ENCODE assay signal across 8 cellular contexts in genomic region chr16:69187891-69188451, GRCh38. TPM values are rescaled to one million over a fixed set of nuclear protein-coding genes. Genes with fewer than 3 reads are reported as not detected.
DNase-seq lines count a peak whose midpoint lies in the region; ATAC-seq and TF ChIP-seq lines count a peak whose summit lies in the region.

No MANE protein-coding gene starts in this region.

- peaks cover 7 to 15% (median 7%) of the 10 kb centered on the region in 3 donors for H3K27me3 Mint-ChIP-seq in immature natural killer cell (ENCODE audit: low read depth in 3 of 3)

- peaks cover 67 to 68% of the 10 kb centered on the region in 2 donors for H3K4me1 Mint-ChIP-seq in immature natural killer cell

- H3K27me3 ChIP-seq in brain microvascular endothelial cell (replicated peaks), result no peaks in the 10 kb centered on the region

- ATAC-seq in GM18511 (IDR thresholded peaks at IDR 0.05; ENCODE audit: unreplicated experiment), result no peak
- ATAC-seq in HG03439 (IDR thresholded peaks at IDR 0.05; ENCODE audit: unreplicated experiment), result no peak

- in situ Hi-C loops in brain microvascular endothelial cell (cut with HindIII; ENCODE audit: low pct_ligation_motif_present, low sequenced_read_pairs), result no loop called here

- no peaks in the 10 kb centered on the region for H3K36me3 ChIP-seq in brain microvascular endothelial cell (replicated peaks)

- peak overlapping the region; percentile 77 to 96 (median 92) for H3K27ac Mint-ChIP-seq in immature natural killer cell

- H3K4me3 Mint-ChIP-seq in immature natural killer cell, result peak overlapping the region; percentile 87 to 97 (median 93)

- H3K9me3 Mint-ChIP-seq in immature natural killer cell, result no peaks in the 10 kb centered on the region

- H3K27ac ChIP-seq in brain microvascular endothelial cell (no peak overlapping the region), skin epidermis (peak overlapping the region; percentile 75 to 96 (median 89))

- H3K4me3 ChIP-seq in brain microvascular endothelial cell (ENCODE audit: low read depth, low read length), result peak overlapping the region; percentile 76
- H3K4me3 ChIP-seq in skin epidermis, result peak overlapping the region; percentile 61 to 88 (median 85)

- no peak for TF ChIP-seq CTCF in brain microvascular endothelial cell (IDR thresholded peaks at IDR 0.05; ENCODE audit: low read depth, low read length, missing control alignments)

- DNase-seq in COR-L47 (lab: John Stamatoyannopoulos, UW) (peak; percentile 38), HT-29 (ENCODE audit: low spot score) (peak; percentile 65), T-helper 1 cell (peak; percentile 13 to 42 (median 29)), brain microvascular endothelial cell (peak; percentile 24), immature natural killer cell (peak; percentile 42 to 65 (median 49))

- H3K36me3 Mint-ChIP-seq in immature natural killer cell, result peaks cover 5% of the 10 kb centered on the region in 3 donors

RNA-seq across cellular contexts. Expression of gene SNTB2, which starts 1.0 kb away (rescaled TPM):
- 44.0 and 53.5 TPM in 2 replicates for total RNA-seq in HT-29 (2014; rRNA removed; shearing (Covaris generic))
- 10 to 100 TPM; 16.7 to 23.1 (median 17.7) TPM for polyA plus RNA-seq in immature natural killer cell

RNA-seq across cellular contexts. Expression of gene UTP4, which starts 55.5 kb away (rescaled TPM):
- 23.0 and 27.2 TPM in 2 replicates for total RNA-seq in HT-29 (2014; rRNA removed; shearing (Covaris generic))
- polyA plus RNA-seq in immature natural killer cell, result 10 to 100 TPM; 38.8 to 69.1 (median 50.4) TPM

RNA-seq across cellular contexts. Expression of gene CHTF8, which starts 55.6 kb away (rescaled TPM):
- 55.1 and 70.6 TPM in 2 replicates for total RNA-seq in HT-29 (2014; rRNA removed; shearing (Covaris generic))
- polyA plus RNA-seq in immature natural killer cell, result 100 to 1,000 TPM; 134 to 160 (median 150) TPM
